Comparison of ENCODE assay signal across 3 cellular contexts in genomic region chr12:65616022-65616421, GRCh38.
TF ChIP-seq lines count a peak whose summit lies in the region.

No MANE protein-coding gene starts in this region.

TF ChIP-seq in SK-N-SH, 30 proteins besides CTCF, POLR2A, EP300 and RAD21 (continued from another document):
- TF ChIP-seq USF2 (IDR thresholded peaks at IDR 0.05; ENCODE audit: borderline replicate concordance, low read depth, low read length) = no peak
- TF ChIP-seq FOXJ3 (CRISPR knock-in tag; IDR thresholded peaks at IDR 0.05) = no peak
- TF ChIP-seq USF1 (IDR thresholded peaks at IDR 0.05; ENCODE audit: borderline replicate concordance, low read depth) = no peak
- no peak for TF ChIP-seq GATA2 (CRISPR knock-in tag; IDR thresholded peaks at IDR 0.05)
- TF ChIP-seq, protein P1, sequence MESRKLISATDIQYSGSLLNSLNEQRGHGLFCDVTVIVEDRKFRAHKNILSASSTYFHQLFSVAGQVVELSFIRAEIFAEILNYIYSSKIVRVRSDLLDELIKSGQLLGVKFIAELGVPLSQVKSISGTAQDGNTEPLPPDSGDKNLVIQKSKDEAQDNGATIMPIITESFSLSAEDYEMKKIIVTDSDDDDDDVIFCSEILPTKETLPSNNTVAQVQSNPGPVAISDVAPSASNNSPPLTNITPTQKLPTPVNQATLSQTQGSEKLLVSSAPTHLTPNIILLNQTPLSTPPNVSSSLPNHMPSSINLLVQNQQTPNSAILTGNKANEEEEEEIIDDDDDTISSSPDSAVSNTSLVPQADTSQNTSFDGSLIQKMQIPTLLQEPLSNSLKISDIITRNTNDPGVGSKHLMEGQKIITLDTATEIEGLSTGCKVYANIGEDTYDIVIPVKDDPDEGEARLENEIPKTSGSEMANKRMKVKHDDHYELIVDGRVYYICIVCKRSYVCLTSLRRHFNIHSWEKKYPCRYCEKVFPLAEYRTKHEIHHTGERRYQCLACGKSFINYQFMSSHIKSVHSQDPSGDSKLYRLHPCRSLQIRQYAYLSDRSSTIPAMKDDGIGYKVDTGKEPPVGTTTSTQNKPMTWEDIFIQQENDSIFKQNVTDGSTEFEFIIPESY (IDR thresholded peaks at IDR 0.05; ENCODE audit: borderline replicate concordance, low read depth) = no peak
- no peak for TF ChIP-seq RFX5 (IDR thresholded peaks at IDR 0.05; ENCODE audit: low read length)

TF ChIP-seq in SK-N-SH treated with all-trans-retinoic acid at 6 μM for 48 hours, 23 proteins besides CTCF, POLR2A, EP300 and RAD21 (continued from another document):
- TF ChIP-seq TCF4 (CRISPR knock-in tag; IDR thresholded peaks at IDR 0.05; ENCODE audit: borderline replicate concordance) = no peak
- TF ChIP-seq SNAI2 (CRISPR knock-in tag; IDR thresholded peaks at IDR 0.05) = no peak
- TF ChIP-seq TOX (CRISPR knock-in tag; IDR thresholded peaks at IDR 0.05; ENCODE audit: borderline replicate concordance) = no peak
- TF ChIP-seq ZFP3 (CRISPR knock-in tag; IDR thresholded peaks at IDR 0.05) = no peak

TF ChIP-seq in K562, 482 proteins besides CTCF, POLR2A, EP300 and RAD21:
- TF ChIP-seq ZNF512 (tag; IDR thresholded peaks at IDR 0.05) (peak; percentile 70), ZNF551 (CRISPR knock-in tag; IDR thresholded peaks at IDR 0.05) (no peak), MEF2A (IDR thresholded peaks at IDR 0.05; ENCODE audit: control insufficient read depth, low read depth, low read length) (no peak), THRB (CRISPR knock-in tag; conservative IDR thresholded peaks at IDR 0.05) (peak; percentile 85), HDAC1 (IDR thresholded peaks at IDR 0.05) (0 out of 4 replicates have a peak, but pooled peaks of 1 of the 2 experiments have one; percentile 19), LARP7 (IDR thresholded peaks at IDR 0.05) (peak; percentile 49; the same call in 1 of the 2 replicates), EGR1 (conservative IDR thresholded peaks at IDR 0.05) (no peak), HBP1 (CRISPR knock-in tag; IDR thresholded peaks at IDR 0.05) (peak; percentile 84), ELF4 (CRISPR knock-in tag; IDR thresholded peaks at IDR 0.05) (0 out of 2 replicates have a peak, but pooled peaks have one; percentile 42), ZBTB43 (CRISPR knock-in tag; IDR thresholded peaks at IDR 0.05) (no peak), TOE1 (IDR thresholded peaks at IDR 0.05; ENCODE audit: borderline replicate concordance) (0 out of 2 replicates have a peak, but pooled peaks have one; percentile 21), TOE1 (CRISPR knock-in tag; IDR thresholded peaks at IDR 0.05; ENCODE audit: borderline replicate concordance, low read depth) (no peak), KLF10 (CRISPR knock-in tag; IDR thresholded peaks at IDR 0.05) (no peak), ZBTB26 (CRISPR knock-in tag; IDR thresholded peaks at IDR 0.05) (peak; percentile 42; the same call in 1 of the 2 replicates), NR1H2 (CRISPR knock-in tag; IDR thresholded peaks at IDR 0.05) (no peak), MTA1 (IDR thresholded peaks at IDR 0.05; ENCODE audit: borderline replicate concordance) (peak; percentile 69), SIRT6 (IDR thresholded peaks at IDR 0.05; ENCODE audit: low read depth, low read length) (no peak), RBM39 (optimal IDR thresholded peaks at IDR 0.05; ENCODE audit: low read depth, low read length) (peak; percentile 36)
- TF ChIP-seq, protein P2, sequence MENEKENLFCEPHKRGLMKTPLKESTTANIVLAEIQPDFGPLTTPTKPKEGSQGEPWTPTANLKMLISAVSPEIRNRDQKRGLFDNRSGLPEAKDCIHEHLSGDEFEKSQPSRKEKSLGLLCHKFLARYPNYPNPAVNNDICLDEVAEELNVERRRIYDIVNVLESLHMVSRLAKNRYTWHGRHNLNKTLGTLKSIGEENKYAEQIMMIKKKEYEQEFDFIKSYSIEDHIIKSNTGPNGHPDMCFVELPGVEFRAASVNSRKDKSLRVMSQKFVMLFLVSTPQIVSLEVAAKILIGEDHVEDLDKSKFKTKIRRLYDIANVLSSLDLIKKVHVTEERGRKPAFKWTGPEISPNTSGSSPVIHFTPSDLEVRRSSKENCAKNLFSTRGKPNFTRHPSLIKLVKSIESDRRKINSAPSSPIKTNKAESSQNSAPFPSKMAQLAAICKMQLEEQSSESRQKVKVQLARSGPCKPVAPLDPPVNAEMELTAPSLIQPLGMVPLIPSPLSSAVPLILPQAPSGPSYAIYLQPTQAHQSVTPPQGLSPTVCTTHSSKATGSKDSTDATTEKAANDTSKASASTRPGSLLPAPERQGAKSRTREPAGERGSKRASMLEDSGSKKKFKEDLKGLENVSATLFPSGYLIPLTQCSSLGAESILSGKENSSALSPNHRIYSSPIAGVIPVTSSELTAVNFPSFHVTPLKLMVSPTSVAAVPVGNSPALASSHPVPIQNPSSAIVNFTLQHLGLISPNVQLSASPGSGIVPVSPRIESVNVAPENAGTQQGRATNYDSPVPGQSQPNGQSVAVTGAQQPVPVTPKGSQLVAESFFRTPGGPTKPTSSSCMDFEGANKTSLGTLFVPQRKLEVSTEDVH (IDR thresholded peaks at IDR 0.05; ENCODE audit: low read depth, partially characterized antibody) = no peak
- TF ChIP-seq, protein P3, sequence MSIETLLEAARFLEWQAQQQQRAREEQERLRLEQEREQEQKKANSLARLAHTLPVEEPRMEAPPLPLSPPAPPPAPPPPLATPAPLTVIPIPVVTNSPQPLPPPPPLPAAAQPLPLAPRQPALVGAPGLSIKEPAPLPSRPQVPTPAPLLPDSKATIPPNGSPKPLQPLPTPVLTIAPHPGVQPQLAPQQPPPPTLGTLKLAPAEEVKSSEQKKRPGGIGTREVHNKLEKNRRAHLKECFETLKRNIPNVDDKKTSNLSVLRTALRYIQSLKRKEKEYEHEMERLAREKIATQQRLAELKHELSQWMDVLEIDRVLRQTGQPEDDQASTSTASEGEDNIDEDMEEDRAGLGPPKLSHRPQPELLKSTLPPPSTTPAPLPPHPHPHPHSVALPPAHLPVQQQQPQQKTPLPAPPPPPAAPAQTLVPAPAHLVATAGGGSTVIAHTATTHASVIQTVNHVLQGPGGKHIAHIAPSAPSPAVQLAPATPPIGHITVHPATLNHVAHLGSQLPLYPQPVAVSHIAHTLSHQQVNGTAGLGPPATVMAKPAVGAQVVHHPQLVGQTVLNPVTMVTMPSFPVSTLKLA (conservative IDR thresholded peaks at IDR 0.05) = no peak
TF ChIP-seq in K562: peak in this region for 10.
